Comparison of ENCODE assay signal across 23 cellular contexts in the genomic region with DNA sequence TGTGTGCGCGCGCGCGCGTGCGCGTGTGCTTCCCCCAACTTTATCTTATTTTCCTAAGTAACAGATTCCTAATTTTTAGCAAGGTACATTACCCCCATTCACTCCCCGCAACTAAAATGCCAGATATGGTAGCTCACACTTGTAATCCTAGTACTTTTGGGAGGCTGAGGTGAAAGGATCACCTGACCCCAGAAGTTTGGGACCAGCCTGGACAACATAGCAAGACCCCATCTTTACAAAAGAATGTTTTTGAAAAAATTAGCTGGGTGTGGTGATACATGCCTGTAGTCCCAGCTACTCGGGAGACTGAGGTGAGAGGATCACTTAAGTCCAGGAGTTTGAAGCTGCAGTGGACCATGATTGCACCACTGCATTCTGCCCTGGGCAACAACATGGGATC. TPM values are rescaled to one million over a fixed set of nuclear protein-coding genes. Genes with fewer than 3 reads are reported as not detected.
DNase-seq lines count a peak whose midpoint lies in the region; ATAC-seq, FAIRE-seq and TF ChIP-seq lines count a peak whose summit lies in the region.
"Had no signal": no experiment of that assay in that cellular context is flagged by ENCODE, and none has a peak within 500 bp of the region (broad histone marks: within the 10 kb centered on the region; RNA-seq: fewer than 3 reads in every experiment).

No MANE protein-coding gene starts in this region.

- no peaks in the 10 kb centered on the region for H3K9me3 Mint-ChIP-seq in activated CD8-positive, alpha-beta T cell treated with anti-CD3 and anti-CD28 coated beads, Interleukin-2, amount 10 ng/mL, durations not matched to agents 7 days and 5 days (ENCODE audit: insufficient read depth)
- H3K9me3 Mint-ChIP-seq in activated CD8-positive, alpha-beta T cell treated with anti-CD3 and anti-CD28 coated beads for 36 hours: no peaks in the 10 kb centered on the region
- no peaks in the 10 kb centered on the region for H3K9me3 Mint-ChIP-seq in stimulated activated effector memory CD8-positive, alpha-beta T cell treated with anti-CD3 and anti-CD28 coated beads, Interleukin-12 subunit alpha, Interleukin-12 subunit beta, amount 100 ng/mL, for 72 hours

- no peak for TF ChIP-seq CTCF in activated CD8-positive, alpha-beta T cell treated with anti-CD3 and anti-CD28 coated beads for 36 hours (IDR thresholded peaks at IDR 0.05)
- TF ChIP-seq CTCF in HepG2 (CRISPR knock-in tag; IDR thresholded peaks at IDR 0.05) (no peak), right lobe of liver (IDR thresholded peaks at IDR 0.05) (no peak), Loucy (conservative IDR thresholded peaks at IDR 0.05; ENCODE audit: low read length) (no peak)

- no peak for TF ChIP-seq RAD21 in HepG2 (CRISPR knock-in tag; IDR thresholded peaks at IDR 0.05)

- H3K36me3 ChIP-seq in HepG2 (replicated peaks in 1 of 2; ENCODE audit: control insufficient read depth in 1 of 2, insufficient read depth in 2 of 2, low read length in 2 of 2) (peaks cover 28 to 69% of the 10 kb centered on the region in 2 experiments), right lobe of liver (peaks cover 0 to 39% (median 7%) of the 10 kb centered on the region in 4 donors), Loucy (ENCODE audit: insufficient read depth, low read length) (peaks cover 50% of the 10 kb centered on the region)

- intact Hi-C loops in activated CD8-positive, alpha-beta T cell treated with anti-CD3 and anti-CD28 coated beads for 36 hours (cut with micrococcal nuclease): loop anchor here (10.0 kb wide), 2 partner anchors 301 to 381 kb away; partner anchors contain the start of gene CYLD
- intact Hi-C loops in HepG2 (cut with micrococcal nuclease; ENCODE audit: unreplicated experiment): no loop called here
- intact Hi-C loops in right lobe of liver (cut with DNase I): no loop called here

- DNase-seq in activated CD8-positive, alpha-beta T cell treated with anti-CD3 and anti-CD28 coated beads, Interleukin-2, amount 10 ng/mL, durations not matched to agents 7 days and 5 days: peak; percentile 13
- no peak for DNase-seq in activated CD8-positive, alpha-beta T cell treated with anti-CD3 and anti-CD28 coated beads for 36 hours
- no peak for DNase-seq in HepG2 (ENCODE audit: low spot score)
- DNase-seq in right lobe of liver: no peak
- no peak for DNase-seq in stimulated activated effector memory CD8-positive, alpha-beta T cell treated with anti-CD3 and anti-CD28 coated beads, Interleukin-12 subunit alpha, Interleukin-12 subunit beta, amount 100 ng/mL, for 72 hours (ENCODE audit: low spot score in 2 of 2)
- DNase-seq in midbrain (lab: John Stamatoyannopoulos, UW): no peak
- DNase-seq in NCI-H2107 (lab: John Stamatoyannopoulos, UW): no peak
- DNase-seq: Calu3; CD4-positive, alpha-beta memory T cell; COR-L47; DMS53; DMS79 treated with DMSO at 0.1 percent for 48 hours; GOT3 had no signal

- H3K4me2 ChIP-seq in HepG2 (ENCODE audit: low read depth, low read length): no peak overlapping the region
- H3K4me2 ChIP-seq in Loucy (ENCODE audit: low read depth, low read length, poor library complexity, severe bottlenecking): peak overlapping the region; percentile 79
- H3K4me2 ChIP-seq: BLaER1 had no signal

- no peaks in the 10 kb centered on the region for H3F3A ChIP-seq in Loucy (ENCODE audit: low read depth)

- H4K20me1 ChIP-seq in HepG2 (ENCODE audit: insufficient read depth, low read length) (no peaks in the 10 kb centered on the region; the same call in none of the 2 replicates), Loucy (ENCODE audit: insufficient read depth, low read length, poor library complexity, severe bottlenecking) (peaks cover 84% of the 10 kb centered on the region)

- CTCF ChIA-PET in activated CD8-positive, alpha-beta T cell treated with anti-CD3 and anti-CD28 coated beads, Interleukin-2, amount 10 ng/mL, durations not matched to agents 7 days and 5 days (lab: Charles Lee): interaction anchor here (0.9 to 5.0 kb wide), 5 partner anchors 9 to 443 kb away, joined by 3 to 37 read pairs (median 3); no protein-coding TSS in a partner anchor
- CTCF ChIA-PET in activated CD8-positive, alpha-beta T cell treated with anti-CD3 and anti-CD28 coated beads for 36 hours (lab: Charles Lee): interaction anchor here (1.0 to 11.9 kb wide), 4 partner anchors 7 to 302 kb away, joined by 3 to 266 read pairs (median 60); no protein-coding TSS in a partner anchor
- CTCF ChIA-PET in HepG2 (lab: Yijun Ruan, JAX; ENCODE audit: low intra/inter-chr PET ratio, low total read pairs): no interaction called here

- H3K27ac Mint-ChIP-seq in activated CD8-positive, alpha-beta T cell treated with anti-CD3 and anti-CD28 coated beads, Interleukin-2, amount 10 ng/mL, durations not matched to agents 7 days and 5 days: no peak overlapping the region
- no peak overlapping the region for H3K27ac Mint-ChIP-seq in activated CD8-positive, alpha-beta T cell treated with anti-CD3 and anti-CD28 coated beads for 36 hours
- H3K27ac Mint-ChIP-seq in stimulated activated effector memory CD8-positive, alpha-beta T cell treated with anti-CD3 and anti-CD28 coated beads, Interleukin-12 subunit alpha, Interleukin-12 subunit beta, amount 100 ng/mL, for 72 hours: peak overlapping the region; percentile 30
- H3K27ac Mint-ChIP-seq: B cell had no signal

- H3K9me3 ChIP-seq in HepG2 (ENCODE audit: low read length) (no peaks in the 10 kb centered on the region), right lobe of liver (no peaks in the 10 kb centered on the region), Loucy (ENCODE audit: insufficient read depth, low read depth, low read length) (no peaks in the 10 kb centered on the region)
- H3K9me3 ChIP-seq: BLaER1, HAP-1 had no signal

- H3K4me1 Mint-ChIP-seq in activated CD8-positive, alpha-beta T cell treated with anti-CD3 and anti-CD28 coated beads, Interleukin-2, amount 10 ng/mL, durations not matched to agents 7 days and 5 days (ENCODE audit: low read depth): peaks cover 57% of the 10 kb centered on the region
- peaks cover 63% of the 10 kb centered on the region for H3K4me1 Mint-ChIP-seq in activated CD8-positive, alpha-beta T cell treated with anti-CD3 and anti-CD28 coated beads for 36 hours (ENCODE audit: low read depth)
- peaks cover 60% of the 10 kb centered on the region for H3K4me1 Mint-ChIP-seq in stimulated activated effector memory CD8-positive, alpha-beta T cell treated with anti-CD3 and anti-CD28 coated beads, Interleukin-12 subunit alpha, Interleukin-12 subunit beta, amount 100 ng/mL, for 72 hours

- H3K4me1 ChIP-seq in HepG2 (ENCODE audit: insufficient read depth, low read length): peaks cover 31% of the 10 kb centered on the region
- H3K4me1 ChIP-seq in right lobe of liver: peaks cover 0 to 24% (median 7%) of the 10 kb centered on the region in 4 donors
- H3K4me1 ChIP-seq in Loucy (ENCODE audit: insufficient read depth, low read length, poor library complexity, severe bottlenecking): peaks cover 62% of the 10 kb centered on the region

- BruUV-seq in HepG2 (replicated peaks; lab: Mats Ljungman, UMichigan): no TSS peak

- TF ChIP-seq POLR2A in HepG2 (IDR thresholded peaks at IDR 0.05; ENCODE audit: insufficient read depth in 1 of 2, low read depth in 2 of 2, low read length in 2 of 2) (no peak), right lobe of liver (IDR thresholded peaks at IDR 0.05) (no peak)

- in situ Hi-C loops in HepG2 (cut with HindIII; ENCODE audit: extremely low pct_ligation_motif_present, low pct_unique_long_range_greater_than_20kb): loop anchor here (10.0 to 25.0 kb wide), 2 partner anchors 119 to 326 kb away; partner anchors contain the start of gene CNEP1R1

- 93% methylated on average over 10 of the region's 10 CpGs for WGBS in HepG2 (ENCODE audit: low lambda C conversion rate)
- 90% methylated on average over 10 of the region's 10 CpGs for WGBS in right lobe of liver (ENCODE audit: insufficient coverage, low coverage, low lambda C conversion rate, missing lambda C conversion rate)

- no peak overlapping the region for H2AFZ ChIP-seq in HepG2 (ENCODE audit: low read length)
- no peak overlapping the region for H2AFZ ChIP-seq in Loucy (ENCODE audit: low read length)

- POLR2A ChIA-PET in activated CD8-positive, alpha-beta T cell treated with anti-CD3 and anti-CD28 coated beads, Interleukin-2, amount 10 ng/mL, durations not matched to agents 7 days and 5 days (lab: Charles Lee): interaction anchor here (0.5 to 1.2 kb wide), 2 partner anchors 11 to 302 kb away, joined by 3 read pairs; no protein-coding TSS in a partner anchor
- POLR2A ChIA-PET in activated CD8-positive, alpha-beta T cell treated with anti-CD3 and anti-CD28 coated beads for 36 hours (lab: Charles Lee): no interaction called here
- POLR2A ChIA-PET in HepG2 (lab: Yijun Ruan, JAX): no interaction called here

- peaks cover 80% of the 10 kb centered on the region for H3K79me2 ChIP-seq in HepG2 (ENCODE audit: insufficient read depth, low read length)
- H3K79me2 ChIP-seq in Loucy (ENCODE audit: insufficient read depth, low read length): peaks cover 97% of the 10 kb centered on the region

- H3K9ac ChIP-seq in HepG2 (ENCODE audit: insufficient read depth, low read depth, low read length) (no peak overlapping the region), Loucy (ENCODE audit: low read depth, low read length, poor library complexity, severe bottlenecking) (peak overlapping the region; percentile 84)
- H3K9ac ChIP-seq: BLaER1 had no signal

- H3K27me3 Mint-ChIP-seq in activated CD8-positive, alpha-beta T cell treated with anti-CD3 and anti-CD28 coated beads, Interleukin-2, amount 10 ng/mL, durations not matched to agents 7 days and 5 days (ENCODE audit: low read depth): no peaks in the 10 kb centered on the region
- H3K27me3 Mint-ChIP-seq in activated CD8-positive, alpha-beta T cell treated with anti-CD3 and anti-CD28 coated beads for 36 hours: no peaks in the 10 kb centered on the region
- H3K27me3 Mint-ChIP-seq: B cell; CD4-positive, alpha-beta memory T cell had no signal

- TF ChIP-seq EP300 in HepG2 (IDR thresholded peaks at IDR 0.05; ENCODE audit: low read depth in 2 of 2, low read length in 2 of 2): no peak
- TF ChIP-seq EP300 in HepG2 (CRISPR knock-in tag; IDR thresholded peaks at IDR 0.05; ENCODE audit: borderline replicate concordance): no peak

- H3K9me2 ChIP-seq in Loucy (replicated peaks; ENCODE audit: low read depth, low read length): no peaks in the 10 kb centered on the region

- no peak for FAIRE-seq in HepG2 (lab: Jason Lieb, UNC)
- FAIRE-seq: A204.1, G401.6, GM12892, H54 had no signal

- H3K36me3 Mint-ChIP-seq in activated CD8-positive, alpha-beta T cell treated with anti-CD3 and anti-CD28 coated beads, Interleukin-2, amount 10 ng/mL, durations not matched to agents 7 days and 5 days (ENCODE audit: low read depth): peaks cover 63% of the 10 kb centered on the region
- H3K36me3 Mint-ChIP-seq in activated CD8-positive, alpha-beta T cell treated with anti-CD3 and anti-CD28 coated beads for 36 hours (ENCODE audit: low read depth): peaks cover 47% of the 10 kb centered on the region
- H3K36me3 Mint-ChIP-seq in stimulated activated effector memory CD8-positive, alpha-beta T cell treated with anti-CD3 and anti-CD28 coated beads, Interleukin-12 subunit alpha, Interleukin-12 subunit beta, amount 100 ng/mL, for 72 hours: peaks cover 88% of the 10 kb centered on the region

- H3K4me3 ChIP-seq in HepG2 (replicated peaks in 1 of 3; ENCODE audit: insufficient read depth in 1 of 3, low read depth in 2 of 3, low read length in 3 of 3) (no peak overlapping the region), right lobe of liver (no peak overlapping the region), Loucy (ENCODE audit: low read length, poor library complexity, severe bottlenecking) (peak overlapping the region; percentile 83)
- H3K4me3 ChIP-seq: BLaER1, HAP-1 had no signal

- no peaks in the 10 kb centered on the region; a peak in 1 of 5 replicates for H3K27me3 ChIP-seq in HepG2 (ENCODE audit: control insufficient read depth in 1 of 2, insufficient read depth in 2 of 2, low read length in 2 of 2)
- H3K27me3 ChIP-seq in right lobe of liver: no peaks in the 10 kb centered on the region
- no peaks in the 10 kb centered on the region for H3K27me3 ChIP-seq in Loucy (ENCODE audit: insufficient read depth, low read length, poor library complexity, severe bottlenecking)
- H3K27me3 ChIP-seq: BLaER1 had no signal

- ATAC-seq in activated CD8-positive, alpha-beta T cell treated with anti-CD3 and anti-CD28 coated beads, Interleukin-2, amount 10 ng/mL, durations not matched to agents 7 days and 5 days: no peak
- ATAC-seq in activated CD8-positive, alpha-beta T cell treated with anti-CD3 and anti-CD28 coated beads for 36 hours: no peak
- no peak for ATAC-seq in HepG2
- ATAC-seq in right lobe of liver: no peak
- ATAC-seq in stimulated activated effector memory CD8-positive, alpha-beta T cell treated with anti-CD3 and anti-CD28 coated beads, Interleukin-12 subunit alpha, Interleukin-12 subunit beta, amount 100 ng/mL, for 72 hours: no peak

- no peak overlapping the region for H3K4me3 Mint-ChIP-seq in activated CD8-positive, alpha-beta T cell treated with anti-CD3 and anti-CD28 coated beads, Interleukin-2, amount 10 ng/mL, durations not matched to agents 7 days and 5 days
- H3K4me3 Mint-ChIP-seq in activated CD8-positive, alpha-beta T cell treated with anti-CD3 and anti-CD28 coated beads for 36 hours: no peak overlapping the region
- H3K4me3 Mint-ChIP-seq in stimulated activated effector memory CD8-positive, alpha-beta T cell treated with anti-CD3 and anti-CD28 coated beads, Interleukin-12 subunit alpha, Interleukin-12 subunit beta, amount 100 ng/mL, for 72 hours: no peak overlapping the region
- H3K4me3 Mint-ChIP-seq: B cell had no signal

- H3K27ac ChIP-seq in HepG2 (ENCODE audit: extremely low read length, insufficient read depth, low read length) (no peak overlapping the region), right lobe of liver (no peak overlapping the region)
- H3K27ac ChIP-seq: 22Rv1, BLaER1, C4-2B had no signal

RNA-seq across cellular contexts. Expression of gene BRD7, which starts 5.1 kb away (rescaled TPM):
- 10 to 100 TPM; 88.9 to 90.4 TPM for total RNA-seq in activated CD8-positive, alpha-beta T cell treated with anti-CD3 and anti-CD28 coated beads, Interleukin-2, amount 10 ng/mL, durations not matched to agents 7 days and 5 days
- 10 to 100 TPM; 76.2 to 93.4 TPM for total RNA-seq in activated CD8-positive, alpha-beta T cell treated with anti-CD3 and anti-CD28 coated beads for 36 hours
- 149 and 169 TPM in 2 replicates for total RNA-seq in HepG2 (2016; rRNA removed; fragmentation: Illumina TruSeq; extraction: Trizol)
- total RNA-seq in HepG2 (2016; cell fraction: cytosol; rRNA removed; fragmentation: Illumina TruSeq; extraction: Trizol; ENCODE audit: low read depth): 102 and 109 TPM in 2 replicates
- total RNA-seq in HepG2 (2016; cell fraction: insoluble cytoplasmic fraction; rRNA removed; fragmentation: Illumina TruSeq; extraction: Trizol): 149 and 160 TPM in 2 replicates
- total RNA-seq in HepG2 (2016; cell fraction: membrane; rRNA removed; fragmentation: Illumina TruSeq; extraction: Trizol): 211 and 234 TPM in 2 replicates
- total RNA-seq in HepG2 (2016; cell fraction: nucleus; rRNA removed; fragmentation: Illumina TruSeq; extraction: Trizol): 80.9 and 96.6 TPM in 2 replicates
- 68.3 and 82.3 TPM in 2 replicates for polyA plus RNA-seq in HepG2 (2011; rRNA removed)
- polyA plus RNA-seq in HepG2 (2011; cell fraction: cytosol; rRNA removed): 30.2 and 39.5 TPM in 2 replicates
- polyA plus RNA-seq in HepG2 (2011; cell fraction: nucleus; rRNA removed): 39.2 and 41.3 TPM in 2 replicates
- 76.6 and 93.4 TPM in 2 replicates for polyA plus RNA-seq in HepG2 (2012)
- polyA plus RNA-seq in HepG2 (2016; cell fraction: cytosol; fragmentation: Illumina TruSeq; extraction: Trizol; ENCODE audit: low read depth): 116 and 129 TPM in 2 replicates
- polyA plus RNA-seq in HepG2 (2016; cell fraction: insoluble cytoplasmic fraction; fragmentation: Illumina TruSeq; extraction: Trizol; ENCODE audit: low read depth): 172 and 183 TPM in 2 replicates
- polyA plus RNA-seq in HepG2 (2016; cell fraction: membrane; fragmentation: Illumina TruSeq; extraction: Trizol; ENCODE audit: low read depth): 185 and 200 TPM in 2 replicates
- 132 and 135 TPM in 2 replicates for polyA plus RNA-seq in HepG2 (2016; cell fraction: nucleus; fragmentation: Illumina TruSeq; extraction: Trizol; ENCODE audit: insufficient read depth, low read depth)
- 44.7 and 45.9 TPM in 2 replicates for polyA minus RNA-seq in HepG2 (2011; rRNA and poly(A)+ RNA removed; ENCODE audit: low replicate concordance)
- 31.4 and 39.7 TPM in 2 replicates for polyA minus RNA-seq in HepG2 (2011; cell fraction: cytosol; rRNA and poly(A)+ RNA removed)
- 67.1 and 72.9 TPM in 2 replicates for polyA minus RNA-seq in HepG2 (2011; cell fraction: nucleus; rRNA and poly(A)+ RNA removed)
- 10 to 100 TPM; 16.9 to 24.1 (median 20.2) TPM for total RNA-seq in right lobe of liver
